ENCODE assay signal across 8 cellular contexts in genomic region chr7:726854-727103, GRCh38. TPM values are rescaled to one million over a fixed set of nuclear protein-coding genes. Genes with fewer than 3 reads are reported as not detected.
DNase-seq lines count a peak whose midpoint lies in the region; ATAC-seq, FAIRE-seq and TF ChIP-seq lines count a peak whose summit lies in the region.

No MANE protein-coding gene starts in this region.

- POLR2A ChIA-PET in endothelial cell of umbilical vein (lab: Charles Lee): interaction anchor here (0.7 kb wide), 1 partner anchor 122 kb away, joined by 4 read pairs; no protein-coding TSS in a partner anchor

- no peaks in the 10 kb centered on the region for H3K9me3 ChIP-seq in endothelial cell of umbilical vein (replicated peaks; ENCODE audit: control insufficient read depth, insufficient read depth, low read length)
- no peaks in the 10 kb centered on the region for H3K9me3 ChIP-seq in parathyroid adenoma (ENCODE audit: control insufficient read depth, low read length)

- H3K79me2 ChIP-seq in endothelial cell of umbilical vein (ENCODE audit: control insufficient read depth, insufficient read depth, low read length) (peaks cover 32% of the 10 kb centered on the region), parathyroid adenoma (peaks cover 3% of the 10 kb centered on the region)

- peaks cover 26% of the 10 kb centered on the region for H3K36me3 Mint-ChIP-seq in progenitor cell of endocrine pancreas (ENCODE audit: insufficient read depth)

- H3K36me3 ChIP-seq in endothelial cell of umbilical vein (ENCODE audit: control insufficient read depth in 2 of 2, extremely low read depth in 1 of 2, insufficient read depth in 2 of 2, low read length in 2 of 2) (peaks cover 0 to 12% of the 10 kb centered on the region in 2 experiments), parathyroid adenoma (ENCODE audit: control insufficient read depth, insufficient read depth, low read length) (no peaks in the 10 kb centered on the region)

- no peak for TF ChIP-seq POLR2A in endothelial cell of umbilical vein (IDR thresholded peaks at IDR 0.05; ENCODE audit: low read depth, low read length)

- H3K4me3 Mint-ChIP-seq in progenitor cell of endocrine pancreas (ENCODE audit: low read depth): no peak overlapping the region

- H3K27me3 ChIP-seq in endothelial cell of umbilical vein (ENCODE audit: control insufficient read depth in 2 of 2, insufficient read depth in 2 of 2, low read length in 2 of 2) (no peaks in the 10 kb centered on the region), parathyroid adenoma (ENCODE audit: control insufficient read depth, insufficient read depth, low read length) (no peaks in the 10 kb centered on the region)

- no peak overlapping the region for H3K27ac Mint-ChIP-seq in progenitor cell of endocrine pancreas

- peak overlapping the region; percentile 74 for H3K4me3 ChIP-seq in Jurkat, Clone E6-1 (ENCODE audit: low read length)
- H3K4me3 ChIP-seq in endothelial cell of umbilical vein (replicated peaks in 1 of 3; ENCODE audit: insufficient read depth in 1 of 3, low read depth in 1 of 3, low read length in 3 of 3) (peak overlapping the region; percentile 38 to 57 (median 42)), parathyroid adenoma (ENCODE audit: low read depth, low read length) (peak overlapping the region; percentile 59)

- no peak for FAIRE-seq in endothelial cell of umbilical vein (lab: Jason Lieb, UNC)

- H3K4me1 ChIP-seq in endothelial cell of umbilical vein (ENCODE audit: control insufficient read depth, extremely low read depth, insufficient read depth, low read length) (peaks cover 15% of the 10 kb centered on the region), parathyroid adenoma (peaks cover 6% of the 10 kb centered on the region)

- H3K4me1 Mint-ChIP-seq in progenitor cell of endocrine pancreas (ENCODE audit: low read depth): peaks cover 13% of the 10 kb centered on the region

- H3K9me1 ChIP-seq in endothelial cell of umbilical vein (replicated peaks; ENCODE audit: control insufficient read depth, extremely low read depth, insufficient read depth, low read length): no peaks in the 10 kb centered on the region

- intact Hi-C loops in endothelial cell of umbilical vein (cut with micrococcal nuclease): loop anchor here (2.0 to 5.0 kb wide), 2 partner anchors 122 to 209 kb away; partner anchors contain the start of gene PDGFA

- CTCF ChIA-PET in endothelial cell of umbilical vein (lab: Charles Lee): interaction anchor here (1.6 kb wide), 1 partner anchor 206 kb away, joined by 4 read pairs; no protein-coding TSS in a partner anchor

- H3K27me3 Mint-ChIP-seq in progenitor cell of endocrine pancreas: no peaks in the 10 kb centered on the region

- no peak for TF ChIP-seq CTCF in endothelial cell of umbilical vein (IDR thresholded peaks at IDR 0.05; ENCODE audit: extremely low read depth in 1 of 2, insufficient read depth in 1 of 2, low read depth in 1 of 2, low read length in 2 of 2)
- TF ChIP-seq CTCF in parathyroid adenoma (IDR thresholded peaks at IDR 0.05): no peak
- no peak for TF ChIP-seq CTCF in progenitor cell of endocrine pancreas (IDR thresholded peaks at IDR 0.05; ENCODE audit: unreplicated experiment)

- H3K27ac ChIP-seq in endothelial cell of umbilical vein (ENCODE audit: insufficient read depth, low read depth, low read length) (no peak overlapping the region), parathyroid adenoma (no peak overlapping the region)

- H3K9me3 Mint-ChIP-seq in progenitor cell of endocrine pancreas (ENCODE audit: low read depth): peaks cover 2% of the 10 kb centered on the region

- dilution Hi-C loops in endothelial cell of umbilical vein (cut with MboI; ENCODE audit: extremely low pct_ligation_motif_present, low sequenced_read_pairs): no loop called here

- H2AFZ ChIP-seq in endothelial cell of umbilical vein (ENCODE audit: low read depth, low read length): peak overlapping the region; percentile 21
- H2AFZ ChIP-seq in parathyroid adenoma: peak overlapping the region; percentile 85

- BruUV-seq in endothelial cell of umbilical vein (replicated peaks; lab: Mats Ljungman, UMichigan): no TSS peak

- H3K9ac ChIP-seq in endothelial cell of umbilical vein (replicated peaks; ENCODE audit: extremely low read depth, insufficient read depth, low read length): peak overlapping the region; percentile 44
- no peak overlapping the region for H3K9ac ChIP-seq in parathyroid adenoma

- no peaks in the 10 kb centered on the region for H4K20me1 ChIP-seq in endothelial cell of umbilical vein (replicated peaks; ENCODE audit: control insufficient read depth, extremely low read depth, insufficient read depth, low read length)

- H3K4me2 ChIP-seq in endothelial cell of umbilical vein (ENCODE audit: insufficient read depth, low read length) (no peak overlapping the region), parathyroid adenoma (ENCODE audit: low read length) (peak overlapping the region; percentile 66)

- no peak for ATAC-seq in HG03108 (IDR thresholded peaks at IDR 0.05; ENCODE audit: unreplicated experiment)

- DNase-seq in NCI-H1417 (lab: John Stamatoyannopoulos, UW): peak in 2 of 3 experiments; percentile 76 to 87
- no peak for DNase-seq in NCI-H1417 treated with DMSO at 0.1 percent for 48 hours (lab: John Stamatoyannopoulos, UW)
- DNase-seq in Jurkat, Clone E6-1 (ENCODE audit: low read depth, low spot score): no peak
- DNase-seq in endothelial cell of umbilical vein (ENCODE audit: low read depth, low spot score): no peak
- no peak for DNase-seq in D341Med (ENCODE audit: low spot score)
- no peak for DNase-seq in progenitor cell of endocrine pancreas (ENCODE audit: low spot score, unreplicated experiment)

TF ChIP-seq in endothelial cell of umbilical vein, 7 proteins besides CTCF, POLR2A, EP300 and RAD21:
- no peak for TF ChIP-seq MYC (IDR thresholded peaks at IDR 0.05; ENCODE audit: low read depth, low read length)
- no peak for TF ChIP-seq POLR2AphosphoS5 (IDR thresholded peaks at IDR 0.05; ENCODE audit: insufficient read depth, low read depth, low read length)
- TF ChIP-seq GATA2 (IDR thresholded peaks at IDR 0.05; ENCODE audit: insufficient read depth, insufficient read length, low read depth, low read length): no peak
- no peak for TF ChIP-seq EZH2 (IDR thresholded peaks at IDR 0.05; ENCODE audit: borderline replicate concordance, low read depth, low read length, severe bottlenecking)

RNA-seq across cellular contexts. Expression of gene DNAAF5, which starts 0.3 kb away (rescaled TPM):
- 44.7 TPM for polyA plus RNA-seq in Jurkat, Clone E6-1 (2012; ENCODE audit: insufficient read depth, insufficient read length)
- total RNA-seq in endothelial cell of umbilical vein (45.4 and 49.3 TPM in 2 replicates), progenitor cell of endocrine pancreas (46.7 and 51.0 TPM in 2 replicates)
- 65.5 and 81.8 TPM in 2 replicates for polyA plus RNA-seq in endothelial cell of umbilical vein
- 37.1 and 42.1 TPM in 2 replicates for polyA plus RNA-seq in endothelial cell of umbilical vein (2011; cell fraction: cytosol; rRNA removed)
- polyA plus RNA-seq in endothelial cell of umbilical vein (2011; cell fraction: nucleus; rRNA removed): 40.8 and 41.7 TPM in 2 replicates
- polyA plus RNA-seq in endothelial cell of umbilical vein (2012): 23.0 and 27.0 TPM in 2 replicates
- 43.2 and 50.3 TPM in 2 replicates for polyA minus RNA-seq in endothelial cell of umbilical vein
- polyA minus RNA-seq in endothelial cell of umbilical vein (2011; cell fraction: cytosol; rRNA and poly(A)+ RNA removed): 40.9 TPM
- polyA minus RNA-seq in endothelial cell of umbilical vein (2011; cell fraction: nucleus; rRNA and poly(A)+ RNA removed): 23.3 and 31.6 TPM in 2 replicates

RNA-seq across cellular contexts. Expression of gene PRKAR1B, which starts 0.3 kb away (rescaled TPM):
- polyA plus RNA-seq in Jurkat, Clone E6-1 (2012; ENCODE audit: insufficient read depth, insufficient read length): 41.9 TPM
- 24.0 and 29.2 TPM in 2 replicates for total RNA-seq in endothelial cell of umbilical vein
- polyA plus RNA-seq in endothelial cell of umbilical vein: 15.0 and 15.4 TPM in 2 replicates
- polyA plus RNA-seq in endothelial cell of umbilical vein (2011; cell fraction: cytosol; rRNA removed): 17.2 and 19.2 TPM in 2 replicates
- 16.0 and 20.5 TPM in 2 replicates for polyA plus RNA-seq in endothelial cell of umbilical vein (2011; cell fraction: nucleus; rRNA removed)
- 20.5 and 22.4 TPM in 2 replicates for polyA plus RNA-seq in endothelial cell of umbilical vein (2012)
- 25.2 and 27.9 TPM in 2 replicates for polyA minus RNA-seq in endothelial cell of umbilical vein
- 23.6 TPM for polyA minus RNA-seq in endothelial cell of umbilical vein (2011; cell fraction: cytosol; rRNA and poly(A)+ RNA removed)
- polyA minus RNA-seq in endothelial cell of umbilical vein (2011; cell fraction: nucleus; rRNA and poly(A)+ RNA removed): 8.2 and 20.6 TPM in 2 replicates
- 51.6 and 54.2 TPM in 2 replicates for total RNA-seq in progenitor cell of endocrine pancreas

Comparison
In these comparisons a context has a peak if more than half of its experiments do, and no peak if none do; other contexts are left out.
1. DNase-seq: peak in NCI-H1417 (2 of 3); none in NCI-H1417 treated with DMSO at 0.1 percent for 48 hours (single experiment), Jurkat, Clone E6-1 (single experiment), endothelial cell of umbilical vein (single experiment), D341Med (single experiment) and progenitor cell of endocrine pancreas (single experiment).
2. Peak in every context shown above with its lines, with median percentiles within 50 percentile points of each other: H3K4me3 ChIP-seq.